In genomic region chr6:26215200-26216014, GRCh38 we compare ENCODE assay signal across 8 cellular contexts.
DNase-seq lines count a peak whose midpoint lies in the region; ATAC-seq and TF ChIP-seq lines count a peak whose summit lies in the region.

No MANE protein-coding gene starts in this region.

- H3K4me1 ChIP-seq in ES-I3 (ENCODE audit: insufficient read depth, low read length) = peaks cover 5% of the 10 kb centered on the region; the same call in 1 of the 2 replicates
- no peaks in the 10 kb centered on the region for H3K4me1 ChIP-seq in upper lobe of right lung

- H3K4me3 ChIP-seq in upper lobe of right lung = peak overlapping the region; percentile 44

- peak; percentile 42 for ATAC-seq in left colon
- no peak for ATAC-seq in upper lobe of right lung

- no peaks in the 10 kb centered on the region for H3K9me3 ChIP-seq in ES-I3 (ENCODE audit: control insufficient read depth, insufficient read depth, low read length)
- H3K9me3 ChIP-seq in KOPT-K1 (ENCODE audit: insufficient read depth, low read length, poor library complexity, severe bottlenecking) = no peaks in the 10 kb centered on the region
- H3K9me3 ChIP-seq in upper lobe of right lung = no peaks in the 10 kb centered on the region

- H3K27ac ChIP-seq in KOPT-K1 (ENCODE audit: low read depth, low read length, poor library complexity, severe bottlenecking) = peak overlapping the region; percentile 89
- H3K27ac ChIP-seq in upper lobe of right lung = peak overlapping the region; percentile 87

- DNase-seq in amniotic epithelial cell (ENCODE audit: low read depth) (peak; percentile 30), left colon (no peak), upper lobe of right lung (no peak), UCSD-AML1 (lab: John Stamatoyannopoulos, UW; ENCODE audit: unreplicated experiment) (no peak), DMS79 (lab: John Stamatoyannopoulos, UW) (no peak), MV-4-11 (lab: John Stamatoyannopoulos, UW) (no peak)

- TF ChIP-seq CTCF in upper lobe of right lung (IDR thresholded peaks at IDR 0.05) = no peak

- H3K9ac ChIP-seq in ES-I3 (ENCODE audit: low read depth, low read length) = peak overlapping the region; percentile 66

- no peaks in the 10 kb centered on the region for H3K36me3 ChIP-seq in ES-I3 (ENCODE audit: insufficient read depth, low read length)
- no peaks in the 10 kb centered on the region for H3K36me3 ChIP-seq in KOPT-K1 (ENCODE audit: insufficient read depth, low read length)
- H3K36me3 ChIP-seq in upper lobe of right lung = no peaks in the 10 kb centered on the region

- intact Hi-C loops in left colon (cut with DNase I, micrococcal nuclease) (no loop called here), upper lobe of right lung (cut with DNase I) (loop anchor here (2.0 kb wide), 1 partner anchor 17 kb away; a partner anchor contains a TSS)

- H3K27me3 ChIP-seq in upper lobe of right lung = peaks cover 42% of the 10 kb centered on the region
